Comparison of ENCODE assay signal across 32 cellular contexts in the genomic region with DNA sequence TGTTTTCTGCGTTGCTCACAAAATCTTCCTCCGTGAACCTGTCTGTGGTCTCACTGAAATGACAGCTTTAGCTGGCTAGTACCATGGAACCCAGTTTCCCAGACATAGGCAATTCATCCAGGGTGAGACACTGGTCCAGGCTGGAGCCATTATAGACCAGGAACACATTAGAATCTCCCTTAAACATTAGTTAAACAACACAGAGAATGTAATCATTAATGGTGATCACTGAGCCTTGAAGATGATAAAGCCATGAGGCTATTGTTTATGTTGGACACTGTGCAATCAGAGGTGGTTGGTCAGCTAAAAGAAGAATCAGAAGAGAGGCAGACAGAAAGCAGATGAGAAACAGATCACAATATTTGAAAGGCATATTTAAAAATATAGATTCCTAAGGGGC.
DNase-seq lines count a peak whose midpoint lies in the region; ATAC-seq and TF ChIP-seq lines count a peak whose summit lies in the region.
"Had no signal": no experiment of that assay in that cellular context is flagged by ENCODE, and none has a peak within 500 bp of the region (broad histone marks: within the 10 kb centered on the region; RNA-seq: fewer than 3 reads in every experiment).

No MANE protein-coding gene starts in this region.

- DNase-seq in Caki2 (ENCODE audit: low read depth) (peak; percentile 93), RWPE2 (ENCODE audit: low spot score) (no peak), fibroblast of peridontal ligament (ENCODE audit: extremely low read depth) (peak; percentile 45), psoas muscle (no peak), hepatic stellate cell (ENCODE audit: low spot score) (no peak), NCI-H1436 (lab: John Stamatoyannopoulos, UW) (no peak), dermis blood vessel endothelial cell (no peak), posterior vena cava (ENCODE audit: low spot score) (no peak)
- DNase-seq: activated CD4-positive, alpha-beta T cell treated with anti-CD3 and anti-CD28 coated beads for 1 hour; activated CD8-positive, alpha-beta T cell treated with anti-CD3 and anti-CD28 coated beads, Interleukin-2, amount 10 ng/mL, durations not matched to agents 7 days and 5 days; activated naive CD4-positive, alpha-beta T cell treated with anti-CD3 and anti-CD28 coated beads for 36 hours; amniotic stem cell; effector CD4-positive, alpha-beta T cell; foreskin keratinocyte; H7; Kasumi-1; NCI-H1417 treated with DMSO at 0.1 percent for 48 hours; NCI-H2081 treated with DMSO at 0.1 percent for 48 hours; NCI-H2227 treated with DMSO at 0.1 percent for 48 hours; NCI-H526 treated with DMSO at 0.1 percent for 48 hours; pancreas; PC-3; right cardiac atrium; Right ventricle myocardium superior; stimulated activated CD4-positive, alpha-beta T cell treated with anti-CD3 and anti-CD28 coated beads, Interleukin-12 subunit alpha, Interleukin-12 subunit beta, amount 100 ng/mL, for 4 hours; stimulated activated CD4-positive, alpha-beta T cell treated with anti-CD3 and anti-CD28 coated beads, Interleukin-2, amount 100 ng/mL, for 48 hours; stomach; T-helper 2 cell had no signal

- H3K4me3 ChIP-seq in RWPE2 (ENCODE audit: severe bottlenecking) (no peak overlapping the region), psoas muscle (no peak overlapping the region)
- H3K4me3 ChIP-seq: A549, GM12878, pancreas, stomach had no signal

- H3K27ac ChIP-seq in RWPE2 (ENCODE audit: poor library complexity, severe bottlenecking) (peak overlapping the region; percentile 81), psoas muscle (peak overlapping the region; percentile 73)
- H3K27ac ChIP-seq: A549, foreskin keratinocyte, pancreas had no signal

- H3K36me3 ChIP-seq in RWPE2 (ENCODE audit: low read depth): no peaks in the 10 kb centered on the region
- no peaks in the 10 kb centered on the region for H3K36me3 ChIP-seq in psoas muscle (ENCODE audit: insufficient read depth in 1 of 2, low read depth in 1 of 2)
- H3K36me3 ChIP-seq: pancreas, stomach had no signal

- no peaks in the 10 kb centered on the region for H3K9me3 ChIP-seq in RWPE2 (ENCODE audit: severe bottlenecking)
- H3K9me3 ChIP-seq in psoas muscle: no peaks in the 10 kb centered on the region
- H3K9me3 ChIP-seq: pancreas, stomach had no signal

- in situ Hi-C loops in Caki2 (cut with HindIII; ENCODE audit: low pct_unique_long_range_greater_than_20kb, low sequenced_read_pairs): no loop called here

- intact Hi-C loops in psoas muscle (cut with DNase I) (loop anchor here in 1 of 2 donors (5.0 kb wide), 3 partner anchors 75 to 435 kb away; a partner anchor contains a TSS), posterior vena cava (cut with DNase I) (no loop called here)

- TF ChIP-seq CTCF in RWPE2 (IDR thresholded peaks at IDR 0.05; ENCODE audit: poor library complexity, severe bottlenecking): no peak
- no peak for TF ChIP-seq CTCF in psoas muscle (IDR thresholded peaks at IDR 0.05)

- ATAC-seq in RWPE2 (ENCODE audit: low read depth) (no peak), psoas muscle (no peak)
- ATAC-seq: A549; activated CD8-positive, alpha-beta T cell treated with anti-CD3 and anti-CD28 coated beads, Interleukin-2, amount 10 ng/mL, durations not matched to agents 7 days and 5 days; foreskin keratinocyte; GM12878; HepG2; left lobe of liver; pancreas; PC-3; right cardiac atrium had no signal

- WGBS in psoas muscle, 3 donors: 94 to 96% (median 94%) methylated on average over 2 of the region's 2 CpGs

- H3K4me1 ChIP-seq in RWPE2 (ENCODE audit: insufficient read depth, poor library complexity, severe bottlenecking) (peaks cover 34% of the 10 kb centered on the region), psoas muscle (peaks cover 42% of the 10 kb centered on the region)
- H3K4me1 ChIP-seq: A549 had no signal

- H3K27me3 ChIP-seq in RWPE2 (ENCODE audit: insufficient read depth, poor library complexity, severe bottlenecking): no peaks in the 10 kb centered on the region
- no peaks in the 10 kb centered on the region for H3K27me3 ChIP-seq in psoas muscle (ENCODE audit: insufficient read depth in 3 of 3, low read length in 2 of 3)
- H3K27me3 ChIP-seq: foreskin keratinocyte, pancreas, stomach had no signal

Comparison
In these comparisons a context has a peak if more than half of its experiments do, and no peak if none do; other contexts are left out.
1. DNase-seq: peak in Caki2 (single experiment) and fibroblast of peridontal ligament (single experiment); none in RWPE2 (single experiment), psoas muscle (0 of 2), hepatic stellate cell (single experiment), NCI-H1436 (single experiment), dermis blood vessel endothelial cell (single experiment) and posterior vena cava (single experiment).